Comparison of ENCODE assay signal across 1 cellular context in genomic region chr14:45135181-45135580, GRCh38.
TF ChIP-seq lines count a peak whose summit lies in the region.

No MANE protein-coding gene starts in this region.

TF ChIP-seq in GM12878, 131 proteins besides CTCF, POLR2A, EP300 and RAD21:
- TF ChIP-seq NBN (IDR thresholded peaks at IDR 0.05) (no peak), ZNF384 (IDR thresholded peaks at IDR 0.05; ENCODE audit: borderline replicate concordance, low read depth, low read length) (0 out of 2 replicates have a peak, but pooled peaks have one; percentile 9)
